8 cellular contexts compared by ENCODE assay signal in the genomic region with DNA sequence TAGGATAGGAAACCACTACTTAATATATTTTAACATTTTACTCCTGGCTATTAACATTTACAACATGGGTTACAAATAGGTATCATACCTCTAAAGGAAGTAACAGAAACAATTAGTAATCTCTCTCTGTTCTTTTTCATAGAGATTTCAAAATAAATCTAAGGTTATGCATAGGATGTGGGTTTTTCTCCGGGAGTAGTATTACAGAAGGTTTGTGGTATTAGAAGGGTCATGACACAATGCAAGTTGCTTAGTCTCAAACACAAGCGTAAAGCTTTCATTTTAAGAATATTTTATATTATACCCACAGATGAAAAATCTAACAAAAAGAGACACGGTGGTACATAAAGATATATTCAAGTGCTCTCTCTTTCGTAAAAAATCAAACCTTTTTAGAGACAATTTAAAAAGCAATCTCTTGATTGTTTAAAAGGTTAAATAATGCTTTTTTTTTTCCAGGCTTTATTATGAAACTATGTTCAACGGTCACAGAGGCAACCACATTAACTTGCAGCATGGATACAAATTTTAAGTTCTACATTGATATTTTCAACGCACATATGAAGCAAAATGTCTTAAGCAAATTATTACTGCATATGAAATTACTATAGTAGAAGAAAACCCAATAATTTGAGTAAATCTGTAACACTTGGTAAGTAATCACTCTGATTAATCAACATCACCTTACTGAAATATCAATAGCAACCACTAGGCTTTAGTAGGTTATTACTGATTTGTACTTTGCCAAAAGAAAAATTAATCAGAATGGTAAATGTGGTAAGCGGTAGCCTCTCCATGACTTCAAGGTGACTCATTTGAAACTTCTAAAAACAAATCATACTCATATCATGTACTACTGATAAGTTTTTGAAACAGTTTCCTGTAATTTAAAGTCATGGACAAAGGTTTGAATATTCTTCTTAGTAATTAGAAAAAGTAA.
DNase-seq lines count a peak whose midpoint lies in the region; ATAC-seq, FAIRE-seq and TF ChIP-seq lines count a peak whose summit lies in the region.

No MANE protein-coding gene starts in this region.

- ATAC-seq in GM21367 (IDR thresholded peaks at IDR 0.05; ENCODE audit: unreplicated experiment) = peak; percentile 65
- peak; percentile 83 for ATAC-seq in HG03558 (IDR thresholded peaks at IDR 0.05; ENCODE audit: extremely low read depth, unreplicated experiment)

- peak; percentile 13 for TF ChIP-seq CTCF in astrocyte (IDR thresholded peaks at IDR 0.05; ENCODE audit: insufficient read depth, low read depth, low read length)
- no peak for TF ChIP-seq CTCF in smooth muscle cell (IDR thresholded peaks at IDR 0.05; ENCODE audit: borderline replicate concordance, insufficient read depth, poor library complexity, severe bottlenecking)

- no peaks in the 10 kb centered on the region for H4K20me1 ChIP-seq in astrocyte (ENCODE audit: insufficient read depth, low read length)
- H4K20me1 ChIP-seq in smooth muscle cell (ENCODE audit: low read depth) = no peaks in the 10 kb centered on the region

- no peak for FAIRE-seq in astrocyte (lab: Jason Lieb, UNC)

- H3K4me1 ChIP-seq in astrocyte (ENCODE audit: insufficient read depth, low read length) = peaks cover 8% of the 10 kb centered on the region
- no peaks in the 10 kb centered on the region for H3K4me1 ChIP-seq in smooth muscle cell (ENCODE audit: low read depth)

- H3K4me3 Mint-ChIP-seq in astrocyte (ENCODE audit: unreplicated experiment) = peak overlapping the region; percentile 42

- peak overlapping the region; percentile 63 for H3K27ac Mint-ChIP-seq in astrocyte (ENCODE audit: unreplicated experiment)

- WGBS in smooth muscle cell (ENCODE audit: low lambda C conversion rate) = 85% methylated on average over 7 of the region's 7 CpGs

- H3K36me3 ChIP-seq in astrocyte (ENCODE audit: insufficient read depth, low read length) (no peaks in the 10 kb centered on the region), smooth muscle cell (ENCODE audit: low read depth) (no peaks in the 10 kb centered on the region)

- H3K79me2 ChIP-seq in astrocyte (ENCODE audit: insufficient read depth, low read length) = no peaks in the 10 kb centered on the region
- no peaks in the 10 kb centered on the region for H3K79me2 ChIP-seq in smooth muscle cell (ENCODE audit: low read depth)

- H3K4me3 ChIP-seq in astrocyte (ENCODE audit: insufficient read depth, low read depth, low read length) (peak overlapping the region; percentile 27), smooth muscle cell (no peak overlapping the region)

- H3K27me3 ChIP-seq in astrocyte (ENCODE audit: insufficient read depth, low read length) (no peaks in the 10 kb centered on the region), smooth muscle cell (ENCODE audit: low read depth) (no peaks in the 10 kb centered on the region)

- H3K4me1 Mint-ChIP-seq in astrocyte (ENCODE audit: low read depth, unreplicated experiment) = peaks cover 7% of the 10 kb centered on the region

- peaks cover 6% of the 10 kb centered on the region for H3K36me3 Mint-ChIP-seq in astrocyte (ENCODE audit: low read depth, unreplicated experiment)

- H3K27ac ChIP-seq in astrocyte (ENCODE audit: low read depth, low read length) (peak overlapping the region; percentile 55), smooth muscle cell (ENCODE audit: low read depth) (peak overlapping the region; percentile 27)

- no peaks in the 10 kb centered on the region for H3K9me3 Mint-ChIP-seq in astrocyte (ENCODE audit: unreplicated experiment)

- no peaks in the 10 kb centered on the region for H3F3A ChIP-seq in smooth muscle cell (ENCODE audit: low read depth)

- H3K4me2 ChIP-seq in astrocyte (ENCODE audit: low read length) (peak overlapping the region; percentile 79), smooth muscle cell (no peak overlapping the region)

- DNase-seq in Daoy (ENCODE audit: low read depth) (peak; percentile 64), astrocyte (ENCODE audit: low read depth) (peak; percentile 83), smooth muscle cell (lab: John Stamatoyannopoulos, UW; ENCODE audit: unreplicated experiment) (no peak), cerebellum (ENCODE audit: low spot score) (no peak), posterior vena cava (ENCODE audit: low spot score) (no peak), occipital lobe (lab: John Stamatoyannopoulos, UW) (no peak)

- H3K9ac ChIP-seq in astrocyte (ENCODE audit: low read length) (peak overlapping the region; percentile 39), smooth muscle cell (ENCODE audit: low read depth) (no peak overlapping the region)

- intact Hi-C loops in posterior vena cava (cut with DNase I) = no loop called here

- H2AFZ ChIP-seq in astrocyte (ENCODE audit: low read depth, low read length) (no peak overlapping the region), smooth muscle cell (ENCODE audit: low read depth) (no peak overlapping the region)

- peaks cover 3% of the 10 kb centered on the region for H3K9me3 ChIP-seq in astrocyte (ENCODE audit: insufficient read depth, low read depth, low read length)
- no peaks in the 10 kb centered on the region for H3K9me3 ChIP-seq in smooth muscle cell (replicated peaks; ENCODE audit: low read depth)

- no peaks in the 10 kb centered on the region for H3K27me3 Mint-ChIP-seq in astrocyte (ENCODE audit: low read depth, unreplicated experiment)

Comparison
In these comparisons a context has a peak if more than half of its experiments do, and no peak if none do; other contexts are left out.
1. DNase-seq: peak in Daoy (single experiment) and astrocyte (single experiment); none in smooth muscle cell (single experiment), cerebellum (single experiment), posterior vena cava (single experiment) and occipital lobe (single experiment).